Comparison of ENCODE assay signal across 8 cellular contexts in genomic region chr15:58987501-58988010, GRCh38. TPM values are rescaled to one million over a fixed set of nuclear protein-coding genes. Genes with fewer than 3 reads are reported as not detected.
DNase-seq lines count a peak whose midpoint lies in the region; ATAC-seq and TF ChIP-seq lines count a peak whose summit lies in the region.

Gene RNF111, plus strand, starts transcription at chr15:58987663. Its CDS starts 43,160 bp downstream, at chr15:59030823.

- peak within 1 kb of the TSS; percentile 91 for H3K56ac ChIP-seq in IMR-90 (ENCODE audit: extremely low read depth, insufficient read depth, low read length)

- in situ Hi-C loops in IMR-90 (cut with MboI; ENCODE audit: low sequenced_read_pairs), result no loop called here

- POLR2A ChIA-PET in IMR-90 (lab: Charles Lee; ENCODE audit: unreplicated experiment), result no interaction called here

- peak within 1 kb of the TSS; percentile 79 for H2BK5ac ChIP-seq in IMR-90 (ENCODE audit: low read depth, low read length, poor library complexity, severe bottlenecking)

- WGBS in IMR-90 (ENCODE audit: extremely low coverage in 2 of 2, insufficient read length in 1 of 2), 2 experiments, result 0% methylated on average over 29 of the region's 47 CpGs; no CpG with 5 or more reads in 1 of the 2 experiments

- H4K20me1 ChIP-seq in IMR-90 (ENCODE audit: insufficient read depth, low read length), result peaks cover 42% of the 10 kb centered on the region

- H2AK5ac ChIP-seq in IMR-90 (ENCODE audit: low read depth, low read length), result peak within 1 kb of the TSS; percentile 90

- no peak for TF ChIP-seq CTCF in IMR-90 (conservative IDR thresholded peaks at IDR 0.05; ENCODE audit: low read depth, low read length)
- no peak for TF ChIP-seq CTCF in epithelial cell of esophagus (IDR thresholded peaks at IDR 0.05; ENCODE audit: insufficient read depth, low read depth, low read length, missing control alignments)

- H3K4me1 ChIP-seq in IMR-90 (ENCODE audit: control insufficient read depth, insufficient read depth, low read length) (no peaks in the 10 kb centered on the region), mononuclear cell (ENCODE audit: insufficient read depth, low read length) (peaks cover 48% of the 10 kb centered on the region)

- TF ChIP-seq POLR2A in IMR-90 (IDR thresholded peaks at IDR 0.05; ENCODE audit: low read depth, low read length), result peak; percentile 29; the same call in 1 of the 2 replicates

- H3K23ac ChIP-seq in IMR-90 (ENCODE audit: low read depth, low read length), result peak within 1 kb of the TSS; percentile 94

- peaks cover 5% of the 10 kb centered on the region for H3K36me3 ChIP-seq in IMR-90 (ENCODE audit: control insufficient read depth, insufficient read depth, low read length)

- peak within 1 kb of the TSS; percentile 92 for H2AFZ ChIP-seq in IMR-90 (replicated peaks; ENCODE audit: low read length, poor library complexity)

- BruUV-seq in IMR-90 (replicated peaks; lab: Mats Ljungman, UMichigan), result no TSS peak

- dilution Hi-C loops in IMR-90 (cut with HindIII; ENCODE audit: low sequenced_read_pairs, unreplicated experiment), result no loop called here

- H3K27ac ChIP-seq in IMR-90 (ENCODE audit: insufficient read depth, low read length), result peak within 1 kb of the TSS; percentile 97

- peak; percentile 72 for ATAC-seq in GM21515 (IDR thresholded peaks at IDR 0.05; ENCODE audit: unreplicated experiment)
- peak; percentile 93 for ATAC-seq in IMR-90 (ENCODE audit: low read depth)

- intact Hi-C loops in IMR-90 (cut with micrococcal nuclease), result loop anchor here (5.0 to 10.0 kb wide), 2 partner anchors 120 to 387 kb away; partner anchors contain the start of genes CCNB2 and MYO1E

- no peak for TF ChIP-seq RAD21 in IMR-90 (IDR thresholded peaks at IDR 0.05; ENCODE audit: low read length)

- peak within 1 kb of the TSS; percentile 98 for H3K4me2 ChIP-seq in IMR-90 (ENCODE audit: low read depth, low read length)

- peak within 1 kb of the TSS; percentile 92 for H2AK9ac ChIP-seq in IMR-90 (replicated peaks; ENCODE audit: low read depth, low read length, poor library complexity)

- H4K5ac ChIP-seq in IMR-90 (ENCODE audit: low read depth, low read length), result peak within 1 kb of the TSS; percentile 90

- H3K27me3 ChIP-seq in IMR-90 (ENCODE audit: control insufficient read depth, insufficient read depth, low read length) (no peaks in the 10 kb centered on the region), mononuclear cell (ENCODE audit: insufficient read depth, low read length) (no peaks in the 10 kb centered on the region)

- H3K9ac ChIP-seq in IMR-90 (ENCODE audit: low read depth, low read length), result peak within 1 kb of the TSS; percentile 98

- peak within 1 kb of the TSS; percentile 38; the same call in 1 of the 3 replicates for H2BK15ac ChIP-seq in IMR-90 (ENCODE audit: low read depth, low read length)

- H4K8ac ChIP-seq in IMR-90 (ENCODE audit: low read depth in 2 of 2, low read length in 2 of 2), result peak within 1 kb of the TSS; percentile 76 to 96

- H3K4ac ChIP-seq in IMR-90 (ENCODE audit: low read depth, low read length), result peak within 1 kb of the TSS; percentile 92

- peak within 1 kb of the TSS; percentile 99 for H3K14ac ChIP-seq in IMR-90 (replicated peaks; ENCODE audit: low read depth, low read length)

- no peak within 1 kb of the TSS for H2BK20ac ChIP-seq in IMR-90 (ENCODE audit: low read depth, low read length)

- H3K9me3 ChIP-seq in IMR-90 (ENCODE audit: control insufficient read depth, insufficient read depth, low read length) (no peaks in the 10 kb centered on the region), mononuclear cell (ENCODE audit: low read depth, low read length) (no peaks in the 10 kb centered on the region)

- H2BK120ac ChIP-seq in IMR-90 (ENCODE audit: low read depth, low read length), result peak within 1 kb of the TSS; percentile 60; the same call in 1 of the 2 replicates

- DNase-seq in D341Med (ENCODE audit: low spot score) (peak; percentile 90), IMR-90 (peak; percentile 97), OCI-M1 (lab: John Stamatoyannopoulos, UW) (peak; percentile 97), activated T-cell treated with anti-CD3 and anti-CD28 coated beads for 24 hours (ENCODE audit: low read depth) (peak; percentile 84), epithelial cell of esophagus (ENCODE audit: low read depth) (peak; percentile 96)
- peak; percentile 70 to 83 for DNase-seq in stimulated activated CD8-positive, alpha-beta memory T cell treated with anti-CD3 and anti-CD28 coated beads, Interleukin-4, amount 100 ng/mL, for 1 hour (ENCODE audit: low read depth in 2 of 2, low spot score in 1 of 2)

- H4K91ac ChIP-seq in IMR-90 (ENCODE audit: insufficient read depth, low read depth, low read length), result peak within 1 kb of the TSS; percentile 70

- H3K18ac ChIP-seq in IMR-90 (ENCODE audit: low read depth, low read length), result peak within 1 kb of the TSS; percentile 83

- H3K9me1 ChIP-seq in IMR-90 (ENCODE audit: insufficient read depth, low read length), result 0 out of 2 replicates have a peak, but pooled peaks cover 2% of the 10 kb centered on the region

- CTCF ChIA-PET in IMR-90 (lab: Yijun Ruan, JAX), result no interaction called here

- peak within 1 kb of the TSS; percentile 98 for H3K4me3 ChIP-seq in IMR-90 (ENCODE audit: insufficient read depth, low read depth, low read length)
- peak within 1 kb of the TSS; percentile 94 for H3K4me3 ChIP-seq in epithelial cell of esophagus (ENCODE audit: low read length)
- peak within 1 kb of the TSS; percentile 100 for H3K4me3 ChIP-seq in mononuclear cell (ENCODE audit: low read length)

- peaks cover 6 to 30% of the 10 kb centered on the region in 2 experiments; a peak in 2 of 4 replicates for H3K79me1 ChIP-seq in IMR-90 (ENCODE audit: low read depth in 1 of 2, low read length in 2 of 2)

TF ChIP-seq in IMR-90, 13 proteins besides CTCF, POLR2A, EP300 and RAD21:
- TF ChIP-seq MAZ (IDR thresholded peaks at IDR 0.05; ENCODE audit: borderline replicate concordance, low read depth, low read length) (peak; percentile 22; the same call in 1 of the 2 replicates), MXI1 (IDR thresholded peaks at IDR 0.05; ENCODE audit: borderline replicate concordance, low read depth, low read length) (peak; percentile 51; the same call in 1 of the 2 replicates), FOS (IDR thresholded peaks at IDR 0.05; ENCODE audit: low read depth, low read length) (no peak), ELK1 (IDR thresholded peaks at IDR 0.05; ENCODE audit: borderline replicate concordance, low read depth, low read length) (no peak)

RNA-seq across cellular contexts. Expression of gene RNF111, which starts in this region (rescaled TPM):
- 17.2 and 20.1 TPM in 2 replicates for total RNA-seq in IMR-90 (2012; rRNA removed)
- polyA plus RNA-seq in IMR-90 (2012; rRNA removed), result 13.5 and 14.0 TPM in 2 replicates
- polyA plus RNA-seq in IMR-90 (2012; cell fraction: cytosol; rRNA removed), result 3.1 and 6.1 TPM in 2 replicates
- 14.5 and 29.6 TPM in 2 replicates for polyA plus RNA-seq in IMR-90 (2012; cell fraction: nucleus; rRNA removed; ENCODE audit: low replicate concordance)
- total RNA-seq in mononuclear cell, result 32.0 TPM

Comparison
In these comparisons a context has a peak if more than half of its experiments do, and no peak if none do; other contexts are left out.
1. Peak in every context shown above with its lines: DNase-seq, ATAC-seq, H3K4me3 ChIP-seq and H3K27ac ChIP-seq.